ENCODE assay signal across 14 cellular contexts in the genomic region with DNA sequence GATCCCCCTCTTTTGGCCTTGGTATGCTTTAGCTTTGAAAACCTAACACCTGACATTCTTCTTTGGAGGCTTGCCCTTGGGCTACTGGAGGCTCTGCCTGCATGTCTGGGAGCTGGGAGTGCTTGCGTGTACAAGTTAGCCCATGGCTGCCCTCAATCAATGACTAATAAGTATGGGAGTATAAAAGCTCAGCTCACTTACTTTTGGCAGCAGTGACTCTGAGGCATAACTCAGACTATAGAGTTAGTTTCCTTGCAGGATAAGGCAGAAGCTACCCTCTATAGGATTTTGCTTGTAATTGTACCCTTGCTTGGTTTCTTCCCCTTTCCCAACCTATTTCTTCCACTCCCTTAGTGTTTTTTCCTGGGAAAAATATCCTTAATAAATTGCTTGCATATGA.
A peak's percentile ranks its signal among the peaks of the same experiment; 100 is the strongest.
DNase-seq lines count a peak whose midpoint lies in the region; ATAC-seq, FAIRE-seq and TF ChIP-seq lines count a peak whose summit lies in the region.
"Had no signal": no experiment of that assay in that cellular context is flagged by ENCODE, and none has a peak within 500 bp of the region (broad histone marks: within the 10 kb centered on the region; RNA-seq: fewer than 3 reads in every experiment).

No MANE protein-coding gene starts in this region.

- CTCF ChIA-PET in CD4-positive, alpha-beta T cell (lab: Charles Lee): no interaction called here
- CTCF ChIA-PET in activated CD4-positive, alpha-beta memory T cell treated with anti-CD3 and anti-CD28 coated beads for 36 hours (lab: Charles Lee): no interaction called here

- H3K4me1 Mint-ChIP-seq in CD4-positive, alpha-beta T cell (ENCODE audit: low read depth): peaks cover 15% of the 10 kb centered on the region
- H3K4me1 Mint-ChIP-seq in activated CD4-positive, alpha-beta memory T cell treated with anti-CD3 and anti-CD28 coated beads for 36 hours (ENCODE audit: low read depth): peaks cover 17% of the 10 kb centered on the region
- H3K4me1 Mint-ChIP-seq: activated naive CD4-positive, alpha-beta T cell treated with anti-CD3 and anti-CD28 coated beads, Interleukin-2, amount 10 ng/mL, durations not matched to agents 7 days and 5 days had no signal

- intact Hi-C loops in CD4-positive, alpha-beta T cell (cut with DNase I, micrococcal nuclease): no loop called here
- intact Hi-C loops in activated CD4-positive, alpha-beta memory T cell treated with anti-CD3 and anti-CD28 coated beads for 36 hours (cut with micrococcal nuclease): loop anchor here (5.0 kb wide), 1 partner anchor 238 kb away; no protein-coding TSS in a partner anchor

- no peaks in the 10 kb centered on the region for H3K36me3 Mint-ChIP-seq in CD4-positive, alpha-beta T cell (ENCODE audit: low read depth)
- no peaks in the 10 kb centered on the region for H3K36me3 Mint-ChIP-seq in activated CD4-positive, alpha-beta memory T cell treated with anti-CD3 and anti-CD28 coated beads for 36 hours
- H3K36me3 Mint-ChIP-seq: activated naive CD4-positive, alpha-beta T cell treated with anti-CD3 and anti-CD28 coated beads, Interleukin-2, amount 10 ng/mL, durations not matched to agents 7 days and 5 days had no signal

- peaks cover 2% of the 10 kb centered on the region for H3K9me3 Mint-ChIP-seq in CD4-positive, alpha-beta T cell
- H3K9me3 Mint-ChIP-seq in activated CD4-positive, alpha-beta memory T cell treated with anti-CD3 and anti-CD28 coated beads for 36 hours: no peaks in the 10 kb centered on the region
- H3K9me3 Mint-ChIP-seq: activated naive CD4-positive, alpha-beta T cell treated with anti-CD3 and anti-CD28 coated beads, Interleukin-2, amount 10 ng/mL, durations not matched to agents 7 days and 5 days had no signal

- 0 out of 2 replicates have a peak, but pooled peaks have one; percentile 2 for TF ChIP-seq RAD21 in Ishikawa (IDR thresholded peaks at IDR 0.05; ENCODE audit: low read depth)

- no peaks in the 10 kb centered on the region for H3K9me3 ChIP-seq in CD4-positive, alpha-beta T cell (ENCODE audit: control insufficient read depth, low read length)

- no peaks in the 10 kb centered on the region for H3K27me3 Mint-ChIP-seq in CD4-positive, alpha-beta T cell
- H3K27me3 Mint-ChIP-seq in activated CD4-positive, alpha-beta memory T cell treated with anti-CD3 and anti-CD28 coated beads for 36 hours: no peaks in the 10 kb centered on the region
- H3K27me3 Mint-ChIP-seq: activated naive CD4-positive, alpha-beta T cell treated with anti-CD3 and anti-CD28 coated beads, Interleukin-2, amount 10 ng/mL, durations not matched to agents 7 days and 5 days had no signal

- H3K4me3 ChIP-seq in bronchial epithelial cell (ENCODE audit: low read depth, low read length) (no peak overlapping the region), kidney epithelial cell (ENCODE audit: low read depth, low read length) (no peak overlapping the region)
- H3K4me3 ChIP-seq: skin epidermis had no signal

- H3K27ac ChIP-seq in CD4-positive, alpha-beta T cell (ENCODE audit: low read depth, low read length): no peak overlapping the region

- DNase-seq in CD4-positive, alpha-beta T cell: no peak
- DNase-seq in bronchial epithelial cell (ENCODE audit: low read depth) (peak; percentile 79), kidney epithelial cell (ENCODE audit: low read depth) (peak; percentile 58), OCI-M2 (lab: John Stamatoyannopoulos, UW; ENCODE audit: unreplicated experiment) (no peak), GF-D8 (lab: John Stamatoyannopoulos, UW) (no peak), HuH-7 (ENCODE audit: low spot score) (no peak)
- DNase-seq in activated CD4-positive, alpha-beta memory T cell treated with anti-CD3 and anti-CD28 coated beads for 36 hours: no peak
- DNase-seq: activated CD4-positive, alpha-beta T cell treated with anti-CD3 and anti-CD28 coated beads, Interleukin-2, amount 50 U/mL, for 48 hours; activated naive CD4-positive, alpha-beta T cell treated with anti-CD3 and anti-CD28 coated beads, Interleukin-2, amount 10 ng/mL, durations not matched to agents 7 days and 5 days; HCEC 1CT; OCI-M1; T-helper 2 cell had no signal

- no peaks in the 10 kb centered on the region for H3K27me3 ChIP-seq in CD4-positive, alpha-beta T cell (ENCODE audit: control insufficient read depth, insufficient read depth, low read length)
- no peaks in the 10 kb centered on the region for H3K27me3 ChIP-seq in bronchial epithelial cell (ENCODE audit: control insufficient read depth, insufficient read depth, low read length)
- H3K27me3 ChIP-seq in kidney epithelial cell (ENCODE audit: control insufficient read depth, insufficient read depth, low read length): no peaks in the 10 kb centered on the region

- FAIRE-seq in bronchial epithelial cell (lab: Jason Lieb, UNC): no peak

- no peak for TF ChIP-seq CTCF in CD4-positive, alpha-beta T cell (IDR thresholded peaks at IDR 0.05)
- TF ChIP-seq CTCF in bronchial epithelial cell (IDR thresholded peaks at IDR 0.05; ENCODE audit: insufficient read depth, low read length, severe bottlenecking) (peak; percentile 24), kidney epithelial cell (IDR thresholded peaks at IDR 0.05; ENCODE audit: insufficient read depth, low read length, poor library complexity, severe bottlenecking) (peak; percentile 29)

- H3K4me3 Mint-ChIP-seq in CD4-positive, alpha-beta T cell: no peak overlapping the region
- H3K4me3 Mint-ChIP-seq in activated CD4-positive, alpha-beta memory T cell treated with anti-CD3 and anti-CD28 coated beads for 36 hours: no peak overlapping the region
- H3K4me3 Mint-ChIP-seq: activated naive CD4-positive, alpha-beta T cell treated with anti-CD3 and anti-CD28 coated beads, Interleukin-2, amount 10 ng/mL, durations not matched to agents 7 days and 5 days had no signal

- TF ChIP-seq EP300 in Ishikawa (IDR thresholded peaks at IDR 0.05; ENCODE audit: borderline replicate concordance): no peak

- no peak for ATAC-seq in CD4-positive, alpha-beta T cell (ENCODE audit: poor library complexity)

- H3K27ac Mint-ChIP-seq in CD4-positive, alpha-beta T cell: peak overlapping the region; percentile 32
- no peak overlapping the region for H3K27ac Mint-ChIP-seq in activated CD4-positive, alpha-beta memory T cell treated with anti-CD3 and anti-CD28 coated beads for 36 hours
- H3K27ac Mint-ChIP-seq: activated naive CD4-positive, alpha-beta T cell treated with anti-CD3 and anti-CD28 coated beads, Interleukin-2, amount 10 ng/mL, durations not matched to agents 7 days and 5 days had no signal

- POLR2A ChIA-PET in CD4-positive, alpha-beta T cell (lab: Charles Lee): no interaction called here
- POLR2A ChIA-PET in activated CD4-positive, alpha-beta memory T cell treated with anti-CD3 and anti-CD28 coated beads for 36 hours (lab: Charles Lee): no interaction called here

- no peaks in the 10 kb centered on the region for H3K36me3 ChIP-seq in bronchial epithelial cell (ENCODE audit: control insufficient read depth, insufficient read depth, low read length)
- H3K36me3 ChIP-seq in kidney epithelial cell (ENCODE audit: control insufficient read depth, insufficient read depth, low read length): no peaks in the 10 kb centered on the region

TF ChIP-seq in Ishikawa, 13 proteins besides CTCF, POLR2A, EP300 and RAD21:
- TF ChIP-seq FOXM1 (IDR thresholded peaks at IDR 0.05; ENCODE audit: borderline replicate concordance, low read depth): no peak

Comparison
In these comparisons a context has a peak if more than half of its experiments do, and no peak if none do; other contexts are left out.
1. DNase-seq: peak in bronchial epithelial cell (single experiment) and kidney epithelial cell (single experiment); none in CD4-positive, alpha-beta T cell (0 of 10), OCI-M2 (single experiment), GF-D8 (single experiment), HuH-7 (single experiment) and activated CD4-positive, alpha-beta memory T cell treated with anti-CD3 and anti-CD28 coated beads for 36 hours (single experiment).